1 cellular context compared by ENCODE assay signal in the genomic region with DNA sequence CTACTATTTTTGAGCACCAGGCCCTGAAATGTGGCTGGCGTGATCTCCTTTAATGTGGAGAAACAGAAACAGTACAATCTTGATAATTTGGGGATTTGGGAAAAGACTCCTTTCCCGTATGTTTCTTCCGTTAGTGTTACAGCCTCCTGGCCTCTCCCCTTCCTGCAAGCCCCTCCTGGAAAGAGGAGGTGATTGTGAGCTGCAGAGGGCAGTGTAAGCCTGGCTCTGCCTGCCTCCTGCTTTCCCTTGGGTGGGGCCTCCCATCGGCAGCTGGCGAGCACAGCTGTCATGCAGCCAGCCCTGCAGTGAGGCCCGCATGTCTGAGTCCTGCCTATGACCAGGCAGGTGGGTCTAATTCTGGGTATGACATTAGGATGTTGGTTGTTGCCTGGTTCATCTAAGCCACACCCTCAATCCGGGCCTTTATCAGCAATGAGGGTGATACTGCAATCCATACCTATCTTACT.
A peak's percentile ranks its signal among the peaks of the same experiment; 100 is the strongest.
TF ChIP-seq lines count a peak whose summit lies in the region.

No MANE protein-coding gene starts in this region.

TF ChIP-seq in K562, 482 proteins besides CTCF, POLR2A, EP300 and RAD21 (continued from another document and continues in another):
- no peak for TF ChIP-seq RERE (CRISPR knock-in tag; IDR thresholded peaks at IDR 0.05; ENCODE audit: borderline replicate concordance)
- no peak for TF ChIP-seq ZNF212 (CRISPR knock-in tag; IDR thresholded peaks at IDR 0.05)
- TF ChIP-seq GATA2 (CRISPR knock-in tag; IDR thresholded peaks at IDR 0.05): no peak
- no peak for TF ChIP-seq SIN3B (IDR thresholded peaks at IDR 0.05; ENCODE audit: low read depth)
- TF ChIP-seq, protein P1, sequence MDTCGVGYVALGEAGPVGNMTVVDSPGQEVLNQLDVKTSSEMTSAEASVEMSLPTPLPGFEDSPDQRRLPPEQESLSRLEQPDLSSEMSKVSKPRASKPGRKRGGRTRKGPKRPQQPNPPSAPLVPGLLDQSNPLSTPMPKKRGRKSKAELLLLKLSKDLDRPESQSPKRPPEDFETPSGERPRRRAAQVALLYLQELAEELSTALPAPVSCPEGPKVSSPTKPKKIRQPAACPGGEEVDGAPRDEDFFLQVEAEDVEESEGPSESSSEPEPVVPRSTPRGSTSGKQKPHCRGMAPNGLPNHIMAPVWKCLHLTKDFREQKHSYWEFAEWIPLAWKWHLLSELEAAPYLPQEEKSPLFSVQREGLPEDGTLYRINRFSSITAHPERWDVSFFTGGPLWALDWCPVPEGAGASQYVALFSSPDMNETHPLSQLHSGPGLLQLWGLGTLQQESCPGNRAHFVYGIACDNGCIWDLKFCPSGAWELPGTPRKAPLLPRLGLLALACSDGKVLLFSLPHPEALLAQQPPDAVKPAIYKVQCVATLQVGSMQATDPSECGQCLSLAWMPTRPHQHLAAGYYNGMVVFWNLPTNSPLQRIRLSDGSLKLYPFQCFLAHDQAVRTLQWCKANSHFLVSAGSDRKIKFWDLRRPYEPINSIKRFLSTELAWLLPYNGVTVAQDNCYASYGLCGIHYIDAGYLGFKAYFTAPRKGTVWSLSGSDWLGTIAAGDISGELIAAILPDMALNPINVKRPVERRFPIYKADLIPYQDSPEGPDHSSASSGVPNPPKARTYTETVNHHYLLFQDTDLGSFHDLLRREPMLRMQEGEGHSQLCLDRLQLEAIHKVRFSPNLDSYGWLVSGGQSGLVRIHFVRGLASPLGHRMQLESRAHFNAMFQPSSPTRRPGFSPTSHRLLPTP (IDR thresholded peaks at IDR 0.05; ENCODE audit: borderline replicate concordance, extremely low read depth, insufficient read length): no peak
- no peak for TF ChIP-seq MBD2 (IDR thresholded peaks at IDR 0.05; ENCODE audit: borderline replicate concordance, low read depth)
- TF ChIP-seq SETDB1 (IDR thresholded peaks at IDR 0.05; ENCODE audit: low read length): no peak
- TF ChIP-seq TAF9B (IDR thresholded peaks at IDR 0.05; ENCODE audit: partially characterized antibody): peak; percentile 60
- TF ChIP-seq LARP7 (IDR thresholded peaks at IDR 0.05): no peak
- TF ChIP-seq, protein P2, sequence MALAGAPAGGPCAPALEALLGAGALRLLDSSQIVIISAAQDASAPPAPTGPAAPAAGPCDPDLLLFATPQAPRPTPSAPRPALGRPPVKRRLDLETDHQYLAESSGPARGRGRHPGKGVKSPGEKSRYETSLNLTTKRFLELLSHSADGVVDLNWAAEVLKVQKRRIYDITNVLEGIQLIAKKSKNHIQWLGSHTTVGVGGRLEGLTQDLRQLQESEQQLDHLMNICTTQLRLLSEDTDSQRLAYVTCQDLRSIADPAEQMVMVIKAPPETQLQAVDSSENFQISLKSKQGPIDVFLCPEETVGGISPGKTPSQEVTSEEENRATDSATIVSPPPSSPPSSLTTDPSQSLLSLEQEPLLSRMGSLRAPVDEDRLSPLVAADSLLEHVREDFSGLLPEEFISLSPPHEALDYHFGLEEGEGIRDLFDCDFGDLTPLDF (CRISPR knock-in tag; IDR thresholded peaks at IDR 0.05): no peak
- no peak for TF ChIP-seq HES1 (IDR thresholded peaks at IDR 0.05; ENCODE audit: low read depth)
- TF ChIP-seq ZNF282 (CRISPR knock-in tag; IDR thresholded peaks at IDR 0.05): no peak
- TF ChIP-seq, protein P3, sequence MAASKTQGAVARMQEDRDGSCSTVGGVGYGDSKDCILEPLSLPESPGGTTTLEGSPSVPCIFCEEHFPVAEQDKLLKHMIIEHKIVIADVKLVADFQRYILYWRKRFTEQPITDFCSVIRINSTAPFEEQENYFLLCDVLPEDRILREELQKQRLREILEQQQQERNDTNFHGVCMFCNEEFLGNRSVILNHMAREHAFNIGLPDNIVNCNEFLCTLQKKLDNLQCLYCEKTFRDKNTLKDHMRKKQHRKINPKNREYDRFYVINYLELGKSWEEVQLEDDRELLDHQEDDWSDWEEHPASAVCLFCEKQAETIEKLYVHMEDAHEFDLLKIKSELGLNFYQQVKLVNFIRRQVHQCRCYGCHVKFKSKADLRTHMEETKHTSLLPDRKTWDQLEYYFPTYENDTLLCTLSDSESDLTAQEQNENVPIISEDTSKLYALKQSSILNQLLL (CRISPR knock-in tag; IDR thresholded peaks at IDR 0.05; ENCODE audit: borderline replicate concordance): no peak
- no peak for TF ChIP-seq GTF2F1 (IDR thresholded peaks at IDR 0.05; ENCODE audit: low read depth, low read length)
- no peak for TF ChIP-seq TFAM (CRISPR knock-in tag; conservative IDR thresholded peaks at IDR 0.05)
- TF ChIP-seq ZNF639 (CRISPR knock-in tag; conservative IDR thresholded peaks at IDR 0.05 in 1 of 2, IDR thresholded peaks at IDR 0.05 in 1 of 2): no peak; a peak in 1 of 4 replicates
- no peak; the same call in none of the 2 replicates for TF ChIP-seq CEBPB (tag; IDR thresholded peaks at IDR 0.05)
- no peak for TF ChIP-seq ZFPM2 (CRISPR knock-in tag; IDR thresholded peaks at IDR 0.05)
- TF ChIP-seq ATF1 (CRISPR knock-in tag; IDR thresholded peaks at IDR 0.05): no peak
- TF ChIP-seq ATF1 (tag; IDR thresholded peaks at IDR 0.05): no peak; the same call in 1 of the 2 replicates
- TF ChIP-seq DNMT1 (IDR thresholded peaks at IDR 0.05): no peak
- no peak for TF ChIP-seq NFIX (CRISPR knock-in tag; IDR thresholded peaks at IDR 0.05; ENCODE audit: low read depth)
- no peak for TF ChIP-seq ZNF23 (CRISPR knock-in tag; IDR thresholded peaks at IDR 0.05)
- TF ChIP-seq, protein P4, sequence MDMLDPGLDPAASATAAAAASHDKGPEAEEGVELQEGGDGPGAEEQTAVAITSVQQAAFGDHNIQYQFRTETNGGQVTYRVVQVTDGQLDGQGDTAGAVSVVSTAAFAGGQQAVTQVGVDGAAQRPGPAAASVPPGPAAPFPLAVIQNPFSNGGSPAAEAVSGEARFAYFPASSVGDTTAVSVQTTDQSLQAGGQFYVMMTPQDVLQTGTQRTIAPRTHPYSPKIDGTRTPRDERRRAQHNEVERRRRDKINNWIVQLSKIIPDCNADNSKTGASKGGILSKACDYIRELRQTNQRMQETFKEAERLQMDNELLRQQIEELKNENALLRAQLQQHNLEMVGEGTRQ (CRISPR knock-in tag; IDR thresholded peaks at IDR 0.05): no peak
- no peak for TF ChIP-seq ARID3B (CRISPR knock-in tag; IDR thresholded peaks at IDR 0.05; ENCODE audit: borderline replicate concordance)
- TF ChIP-seq, protein P5, sequence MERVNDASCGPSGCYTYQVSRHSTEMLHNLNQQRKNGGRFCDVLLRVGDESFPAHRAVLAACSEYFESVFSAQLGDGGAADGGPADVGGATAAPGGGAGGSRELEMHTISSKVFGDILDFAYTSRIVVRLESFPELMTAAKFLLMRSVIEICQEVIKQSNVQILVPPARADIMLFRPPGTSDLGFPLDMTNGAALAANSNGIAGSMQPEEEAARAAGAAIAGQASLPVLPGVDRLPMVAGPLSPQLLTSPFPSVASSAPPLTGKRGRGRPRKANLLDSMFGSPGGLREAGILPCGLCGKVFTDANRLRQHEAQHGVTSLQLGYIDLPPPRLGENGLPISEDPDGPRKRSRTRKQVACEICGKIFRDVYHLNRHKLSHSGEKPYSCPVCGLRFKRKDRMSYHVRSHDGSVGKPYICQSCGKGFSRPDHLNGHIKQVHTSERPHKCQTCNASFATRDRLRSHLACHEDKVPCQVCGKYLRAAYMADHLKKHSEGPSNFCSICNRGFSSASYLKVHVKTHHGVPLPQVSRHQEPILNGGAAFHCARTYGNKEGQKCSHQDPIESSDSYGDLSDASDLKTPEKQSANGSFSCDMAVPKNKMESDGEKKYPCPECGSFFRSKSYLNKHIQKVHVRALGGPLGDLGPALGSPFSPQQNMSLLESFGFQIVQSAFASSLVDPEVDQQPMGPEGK (CRISPR knock-in tag; IDR thresholded peaks at IDR 0.05; ENCODE audit: borderline replicate concordance): peak; percentile 15; the same call in 1 of the 2 replicates
- no peak for TF ChIP-seq SRSF9 (IDR thresholded peaks at IDR 0.05; ENCODE audit: borderline replicate concordance, low read depth, low read length)
- no peak for TF ChIP-seq REST (CRISPR knock-in tag; IDR thresholded peaks at IDR 0.05; ENCODE audit: low read depth)
- TF ChIP-seq MEF2A (IDR thresholded peaks at IDR 0.05; ENCODE audit: control insufficient read depth, low read depth, low read length): no peak
- no peak for TF ChIP-seq ILF3 (IDR thresholded peaks at IDR 0.05; ENCODE audit: borderline replicate concordance)
- TF ChIP-seq FOXK2 (conservative IDR thresholded peaks at IDR 0.05 in 1 of 2, IDR thresholded peaks at IDR 0.05 in 1 of 2; ENCODE audit: low read depth in 2 of 2): no peak
- no peak for TF ChIP-seq ZNF699 (CRISPR knock-in tag; IDR thresholded peaks at IDR 0.05; ENCODE audit: insufficient replicate concordance)
- no peak for TF ChIP-seq ZNF354B (CRISPR knock-in tag; IDR thresholded peaks at IDR 0.05)
- no peak for TF ChIP-seq ZNF174 (CRISPR knock-in tag; IDR thresholded peaks at IDR 0.05)
- TF ChIP-seq THRAP3 (IDR thresholded peaks at IDR 0.05; ENCODE audit: borderline replicate concordance): peak; percentile 43; the same call in 1 of the 2 replicates
- no peak for TF ChIP-seq ZNF507 (tag; conservative IDR thresholded peaks at IDR 0.05)
